ENCODE assay signal across 11 cellular contexts in genomic region chr1:183932412-183932811, GRCh38.
DNase-seq lines count a peak whose midpoint lies in the region; ATAC-seq, FAIRE-seq and TF ChIP-seq lines count a peak whose summit lies in the region.
"Had no signal": no experiment of that assay in that cellular context is flagged by ENCODE, and none has a peak within 500 bp of the region (broad histone marks: within the 10 kb centered on the region; RNA-seq: fewer than 3 reads in every experiment).

No MANE protein-coding gene starts in this region.

- no peaks in the 10 kb centered on the region for H3F3A ChIP-seq in neural progenitor cell (ENCODE audit: low read depth)

- H3K4me1 ChIP-seq in keratinocyte (ENCODE audit: control insufficient read depth, extremely low read depth, insufficient read depth, low read length) (no peaks in the 10 kb centered on the region), skeletal muscle satellite cell (ENCODE audit: control insufficient read depth, insufficient read depth, low read length) (peaks cover 16% of the 10 kb centered on the region), neural progenitor cell (peaks cover 17% of the 10 kb centered on the region)

- no peaks in the 10 kb centered on the region for H3K9me1 ChIP-seq in keratinocyte (ENCODE audit: control insufficient read depth, extremely low read depth, insufficient read depth, low read length)

- H4K20me1 ChIP-seq in keratinocyte (ENCODE audit: control insufficient read depth, extremely low read depth, insufficient read depth, low read length) (no peaks in the 10 kb centered on the region), neural progenitor cell (ENCODE audit: low read depth) (no peaks in the 10 kb centered on the region)

- TF ChIP-seq POLR2A in H54 (IDR thresholded peaks at IDR 0.05; ENCODE audit: low read depth, low read length), result no peak

- no peak for ATAC-seq in natural killer cell treated with Interleukin-12 subunit alpha and Interleukin-12 subunit beta and Interleukin-15 and Interleukin-18, amount 100 ng/mL, for 72 hours
- no peak for ATAC-seq in HG03196 (IDR thresholded peaks at IDR 0.05; ENCODE audit: unreplicated experiment)

- H3K36me3 ChIP-seq in keratinocyte (ENCODE audit: control insufficient read depth in 2 of 2, extremely low read depth in 1 of 2, insufficient read depth in 2 of 2, low read length in 2 of 2) (no peaks in the 10 kb centered on the region), skeletal muscle satellite cell (ENCODE audit: insufficient read depth, low read length) (no peaks in the 10 kb centered on the region), neural progenitor cell (no peaks in the 10 kb centered on the region)

- H3K4me2 ChIP-seq in keratinocyte (ENCODE audit: control insufficient read depth, extremely low read depth, insufficient read depth, low read depth, low read length) (peak overlapping the region; percentile 49), skeletal muscle satellite cell (ENCODE audit: low read length) (peak overlapping the region; percentile 74), neural progenitor cell (no peak overlapping the region)

- no peaks in the 10 kb centered on the region for H3K27me3 Mint-ChIP-seq in natural killer cell treated with Interleukin-12 subunit alpha and Interleukin-12 subunit beta and Interleukin-15 and Interleukin-18, amount 100 ng/mL, for 72 hours
- peaks cover 8% of the 10 kb centered on the region for H3K27me3 Mint-ChIP-seq in neural progenitor cell (ENCODE audit: insufficient read depth, low read depth)

- H2AFZ ChIP-seq in keratinocyte (ENCODE audit: control insufficient read depth, low read length) (no peak overlapping the region), neural progenitor cell (replicated peaks) (no peak overlapping the region)

- H3K9me3 Mint-ChIP-seq in natural killer cell treated with Interleukin-12 subunit alpha and Interleukin-12 subunit beta and Interleukin-15 and Interleukin-18, amount 100 ng/mL, for 72 hours, result no peaks in the 10 kb centered on the region
- no peaks in the 10 kb centered on the region for H3K9me3 Mint-ChIP-seq in neural progenitor cell
- H3K9me3 Mint-ChIP-seq: neural crest cell had no signal

- TF ChIP-seq CTCF in choroid plexus epithelial cell (conservative IDR thresholded peaks at IDR 0.05; ENCODE audit: low read depth, low read length) (no peak), keratinocyte (optimal IDR thresholded peaks at IDR 0.05 in 1 of 3, IDR thresholded peaks at IDR 0.05 in 1 of 3, conservative IDR thresholded peaks at IDR 0.05 in 1 of 3; ENCODE audit: extremely low read depth in 1 of 3, insufficient read depth in 2 of 3, low read length in 3 of 3) (no peak), neural progenitor cell (IDR thresholded peaks at IDR 0.05) (no peak)

- no peaks in the 10 kb centered on the region for H3K79me2 ChIP-seq in keratinocyte (ENCODE audit: control insufficient read depth, insufficient read depth, low read length)
- no peaks in the 10 kb centered on the region for H3K79me2 ChIP-seq in neural progenitor cell (ENCODE audit: low read depth)

- no peak overlapping the region for H3K27ac ChIP-seq in keratinocyte (ENCODE audit: control insufficient read depth, insufficient read depth, low read length)
- H3K27ac ChIP-seq in neural progenitor cell, result no peak overlapping the region

- H3K27me3 ChIP-seq in keratinocyte (ENCODE audit: control insufficient read depth, extremely low read depth, insufficient read depth, low read length) (no peaks in the 10 kb centered on the region), skeletal muscle satellite cell (ENCODE audit: control insufficient read depth, insufficient read depth, low read length) (no peaks in the 10 kb centered on the region), neural progenitor cell (no peaks in the 10 kb centered on the region)
- H3K27me3 ChIP-seq: ascending aorta had no signal

- DNase-seq in H54 (ENCODE audit: insufficient read length, low spot score), result peak; percentile 35
- DNase-seq in choroid plexus epithelial cell (ENCODE audit: low read depth), result peak; percentile 93
- DNase-seq in keratinocyte (ENCODE audit: low read depth, low spot score), result no peak
- DNase-seq in natural killer cell treated with Interleukin-12 subunit alpha and Interleukin-12 subunit beta and Interleukin-15 and Interleukin-18, amount 100 ng/mL, for 72 hours (ENCODE audit: low spot score), result no peak
- no peak for DNase-seq in neural progenitor cell (ENCODE audit: low spot score)
- no peak for DNase-seq in NCI-H2029 treated with DMSO at 0.1 percent for 48 hours (lab: John Stamatoyannopoulos, UW)
- DNase-seq: DND-41 had no signal

- FAIRE-seq in H54 (lab: Jason Lieb, UNC) (no peak), keratinocyte (lab: Jason Lieb, UNC) (no peak)

- no peak overlapping the region for H3K4me3 ChIP-seq in choroid plexus epithelial cell (ENCODE audit: low read depth, low read length)
- H3K4me3 ChIP-seq in keratinocyte (ENCODE audit: control insufficient read depth in 2 of 3, extremely low read depth in 1 of 3, insufficient read depth in 2 of 3, low read depth in 1 of 3, low read length in 3 of 3), result no peak overlapping the region
- peak overlapping the region; percentile 30 for H3K4me3 ChIP-seq in skeletal muscle satellite cell (ENCODE audit: low read length)
- no peak overlapping the region for H3K4me3 ChIP-seq in neural progenitor cell

- H3K9ac ChIP-seq in keratinocyte (ENCODE audit: control insufficient read depth, extremely low read depth, insufficient read depth, low read length), result no peak overlapping the region
- H3K9ac ChIP-seq in skeletal muscle satellite cell (ENCODE audit: low read depth, low read length), result no peak overlapping the region
- no peak overlapping the region for H3K9ac ChIP-seq in neural progenitor cell

- no peaks in the 10 kb centered on the region for H3K9me3 ChIP-seq in keratinocyte (ENCODE audit: control insufficient read depth, low read depth, low read length)
- H3K9me3 ChIP-seq in skeletal muscle satellite cell (replicated peaks; ENCODE audit: low read length), result no peaks in the 10 kb centered on the region
- H3K9me3 ChIP-seq in neural progenitor cell (ENCODE audit: low read depth), result no peaks in the 10 kb centered on the region
- H3K9me3 ChIP-seq: ascending aorta had no signal

- H3K4me3 Mint-ChIP-seq in natural killer cell treated with Interleukin-12 subunit alpha and Interleukin-12 subunit beta and Interleukin-15 and Interleukin-18, amount 100 ng/mL, for 72 hours, result no peak overlapping the region
- no peak overlapping the region for H3K4me3 Mint-ChIP-seq in neural progenitor cell
- H3K4me3 Mint-ChIP-seq: neural crest cell had no signal

- H3K36me3 Mint-ChIP-seq in natural killer cell treated with Interleukin-12 subunit alpha and Interleukin-12 subunit beta and Interleukin-15 and Interleukin-18, amount 100 ng/mL, for 72 hours, result no peaks in the 10 kb centered on the region
- H3K36me3 Mint-ChIP-seq in neural progenitor cell, result peaks cover 18% of the 10 kb centered on the region

- no peak overlapping the region for H3K27ac Mint-ChIP-seq in natural killer cell treated with Interleukin-12 subunit alpha and Interleukin-12 subunit beta and Interleukin-15 and Interleukin-18, amount 100 ng/mL, for 72 hours
- no peak overlapping the region for H3K27ac Mint-ChIP-seq in neural progenitor cell

- H3K4me1 Mint-ChIP-seq in natural killer cell treated with Interleukin-12 subunit alpha and Interleukin-12 subunit beta and Interleukin-15 and Interleukin-18, amount 100 ng/mL, for 72 hours (ENCODE audit: low read depth in 2 of 2), result peaks cover 18 to 20% of the 10 kb centered on the region in 2 donors
- H3K4me1 Mint-ChIP-seq in neural progenitor cell, result peaks cover 41% of the 10 kb centered on the region

- dilution Hi-C loops in keratinocyte (cut with MboI; ENCODE audit: extremely low pct_ligation_motif_present, low sequenced_read_pairs), result no loop called here

Comparison
In these comparisons a context has a peak if more than half of its experiments do, and no peak if none do; other contexts are left out.
1. DNase-seq: peak in H54 (single experiment) and choroid plexus epithelial cell (single experiment); none in keratinocyte (single experiment), natural killer cell treated with Interleukin-12 subunit alpha and Interleukin-12 subunit beta and Interleukin-15 and Interleukin-18, amount 100 ng/mL, for 72 hours (single experiment), neural progenitor cell (single experiment) and NCI-H2029 treated with DMSO at 0.1 percent for 48 hours (single experiment).